In genomic region chr2:30582521-30582920, GRCh38 we compare ENCODE assay signal across 16 cellular contexts.
DNase-seq lines count a peak whose midpoint lies in the region; ATAC-seq and TF ChIP-seq lines count a peak whose summit lies in the region.
"Had no signal": no experiment of that assay in that cellular context is flagged by ENCODE, and none has a peak within 500 bp of the region (broad histone marks: within the 10 kb centered on the region; RNA-seq: fewer than 3 reads in every experiment).

No MANE protein-coding gene starts in this region.

- H3K4me1 ChIP-seq in heart right ventricle (peaks cover 0 to 49% (median 18%) of the 10 kb centered on the region in 9 donors), right cardiac atrium (ENCODE audit: control insufficient read depth, insufficient read depth, low read length) (peaks cover 1% of the 10 kb centered on the region), MM.1S (ENCODE audit: low read length) (peaks cover 18% of the 10 kb centered on the region), gastrocnemius medialis (peaks cover 15 to 34% of the 10 kb centered on the region in 2 donors)

- DNase-seq in heart right ventricle (no peak), right cardiac atrium (no peak), MM.1S (no peak), gastrocnemius medialis (no peak), EL (no peak), lower leg skin (ENCODE audit: low spot score in 2 of 2) (no peak)
- no peak for DNase-seq in activated CD4-positive, alpha-beta T cell treated with anti-CD3 and anti-CD28 coated beads for 48 hours
- DNase-seq: 8988T; AML-193; Calu3; CD4-positive, CD25-positive, alpha-beta regulatory T cell; DMS 273 treated with DMSO at 0.1 percent for 48 hours; GM23248 had no signal

- H3K36me3 ChIP-seq in heart right ventricle (peaks cover 0 to 5% (median 0%) of the 10 kb centered on the region in 9 donors), MM.1S (replicated peaks; ENCODE audit: insufficient read depth, low read length) (no peaks in the 10 kb centered on the region), gastrocnemius medialis (no peaks in the 10 kb centered on the region)

- in situ Hi-C loops in gastrocnemius medialis (cut with MboI; ENCODE audit: low sequenced_read_pairs in 4 of 4): no loop called here

- H3K9me2 ChIP-seq in MM.1S (replicated peaks; ENCODE audit: insufficient read depth, low read length): no peaks in the 10 kb centered on the region

- H3K27ac ChIP-seq in heart right ventricle (peak overlapping the region in 9 of 10 donors; percentile 36 to 84 (median 72)), right cardiac atrium (ENCODE audit: low read length) (no peak overlapping the region), MM.1S (ENCODE audit: low read length) (no peak overlapping the region), gastrocnemius medialis (peak overlapping the region in 2 of 4 donors; percentile 66 to 74)
- H3K27ac ChIP-seq: BLaER1 treated with 17β-estradiol and CSF1 and Interleukin-3, amounts not matched to agents 10 nM and 100 nM; GM23248 had no signal

- TF ChIP-seq CTCF in heart right ventricle (IDR thresholded peaks at IDR 0.05) (no peak), MM.1S (IDR thresholded peaks at IDR 0.05; ENCODE audit: low read length) (no peak), gastrocnemius medialis (IDR thresholded peaks at IDR 0.05 in 4 of 5, conservative IDR thresholded peaks at IDR 0.05 in 1 of 5) (no peak), lower leg skin (IDR thresholded peaks at IDR 0.05) (no peak)

- no peaks in the 10 kb centered on the region for H3K79me2 ChIP-seq in MM.1S (ENCODE audit: low read length)

- TF ChIP-seq POLR2A in gastrocnemius medialis (IDR thresholded peaks at IDR 0.05) (no peak), lower leg skin (IDR thresholded peaks at IDR 0.05) (no peak)

- no peaks in the 10 kb centered on the region for H3F3A ChIP-seq in MM.1S (ENCODE audit: insufficient read depth, low read length)

- H3K27me3 ChIP-seq in heart right ventricle (no peaks in the 10 kb centered on the region), right cardiac atrium (ENCODE audit: control insufficient read depth, insufficient read depth) (no peaks in the 10 kb centered on the region), MM.1S (replicated peaks; ENCODE audit: insufficient read depth, low read length) (no peaks in the 10 kb centered on the region), gastrocnemius medialis (no peaks in the 10 kb centered on the region)
- H3K27me3 ChIP-seq: BLaER1 treated with 17β-estradiol and CSF1 and Interleukin-3, amounts not matched to agents 10 nM and 100 nM had no signal

- peak overlapping the region; percentile 41; the same call in 1 of the 2 replicates for H3K4me2 ChIP-seq in MM.1S (ENCODE audit: low read depth, low read length)

- H2AFZ ChIP-seq in MM.1S (ENCODE audit: low read length): no peak overlapping the region
- H2AFZ ChIP-seq: GM23248 had no signal

- WGBS in heart right ventricle, 2 donors: 55 to 58% methylated on average over 2 of the region's 2 CpGs
- 76% methylated on average over 2 of the region's 2 CpGs for WGBS in right cardiac atrium
- WGBS in lower leg skin, 2 donors: 75 to 78% methylated on average over 2 of the region's 2 CpGs

- ATAC-seq in heart right ventricle: no peak
- ATAC-seq in right cardiac atrium: no peak
- ATAC-seq in gastrocnemius medialis: peak; percentile 76 to 77
- ATAC-seq: GM12878, HCT116 had no signal

- H3K9me3 ChIP-seq in heart right ventricle (no peaks in the 10 kb centered on the region), right cardiac atrium (ENCODE audit: control insufficient read depth, low read length) (no peaks in the 10 kb centered on the region), MM.1S (replicated peaks; ENCODE audit: insufficient read depth, low read length) (no peaks in the 10 kb centered on the region), gastrocnemius medialis (no peaks in the 10 kb centered on the region)

- intact Hi-C loops in heart right ventricle (cut with DNase I): loop anchor here in 1 of 10 donors (5.0 kb wide), 1 partner anchor 35 kb away; no protein-coding TSS in a partner anchor
- intact Hi-C loops in right cardiac atrium (cut with DNase I): no loop called here
- intact Hi-C loops in gastrocnemius medialis (cut with DNase I; ENCODE audit: low total_unique reads): loop anchor here (5.0 to 10.0 kb wide), 2 partner anchors 58 to 135 kb away; partner anchors contain the start of gene LCLAT1
- intact Hi-C loops in lower leg skin (cut with DNase I; ENCODE audit: low total_unique reads): no loop called here

- no peak overlapping the region for H3K9ac ChIP-seq in MM.1S (ENCODE audit: low read length)
- H3K9ac ChIP-seq: BLaER1 treated with 17β-estradiol and CSF1 and Interleukin-3, amounts not matched to agents 10 nM and 100 nM; GM23248 had no signal

- H4K20me1 ChIP-seq in MM.1S (ENCODE audit: insufficient read depth, low read length): no peaks in the 10 kb centered on the region
- H4K20me1 ChIP-seq: BLaER1 treated with 17β-estradiol and CSF1 and Interleukin-3, amounts not matched to agents 10 nM and 100 nM had no signal

- H3K4me3 ChIP-seq in heart right ventricle (no peak overlapping the region), right cardiac atrium (ENCODE audit: low read length) (no peak overlapping the region), MM.1S (ENCODE audit: low read length) (no peak overlapping the region), gastrocnemius medialis (no peak overlapping the region), lower leg skin (ENCODE audit: low read depth, poor library complexity, severe bottlenecking) (no peak overlapping the region)
- H3K4me3 ChIP-seq: BLaER1 treated with 17β-estradiol and CSF1 and Interleukin-3, amounts not matched to agents 10 nM and 100 nM; GM12878; GM23248 had no signal

Comparison
In these comparisons a context has a peak if more than half of its experiments do, and no peak if none do; other contexts are left out.
1. H3K27ac ChIP-seq: peak in heart right ventricle (9 of 10); none in right cardiac atrium (single experiment) and MM.1S (single experiment).
2. ATAC-seq: peak in gastrocnemius medialis (2 of 2); none in heart right ventricle (0 of 8) and right cardiac atrium (0 of 2).